ENCODE assay signal across 1 cellular context in genomic region chr1:160522136-160522535, GRCh38.
TF ChIP-seq lines count a peak whose summit lies in the region.

No MANE protein-coding gene starts in this region.

TF ChIP-seq in GM12878, 131 proteins besides CTCF, POLR2A, EP300 and RAD21:
- no peak for TF ChIP-seq USF1 (IDR thresholded peaks at IDR 0.05; ENCODE audit: borderline replicate concordance, extremely low read length, insufficient read depth, low read depth, low read length)
- TF ChIP-seq CEBPB (IDR thresholded peaks at IDR 0.05; ENCODE audit: borderline replicate concordance in 1 of 2, low read depth in 2 of 2, low read length in 2 of 2): 0 out of 4 replicates have a peak, but pooled peaks of 1 of the 2 experiments have one; percentile 4
- TF ChIP-seq ASH2L (IDR thresholded peaks at IDR 0.05; ENCODE audit: borderline replicate concordance, low read depth): 0 out of 2 replicates have a peak, but pooled peaks have one; percentile 9
- TF ChIP-seq ZBTB11 (CRISPR knock-in tag; IDR thresholded peaks at IDR 0.05): no peak
- 0 out of 2 replicates have a peak, but pooled peaks have one; percentile 16 for TF ChIP-seq PML (IDR thresholded peaks at IDR 0.05; ENCODE audit: low read length)
